ENCODE assay signal across 8 cellular contexts in genomic region chr6:152982768-152983636, GRCh38. TPM values are rescaled to one million over a fixed set of nuclear protein-coding genes. Genes with fewer than 3 reads are reported as not detected.
DNase-seq lines count a peak whose midpoint lies in the region; ATAC-seq and TF ChIP-seq lines count a peak whose summit lies in the region.

TSS of gene FBXO5 (minus strand) at chr6:152983041. CDS start at chr6:152982959, 82 bp downstream.

- peaks cover 37% of the 10 kb centered on the region for H3K4me1 Mint-ChIP-seq in T-helper 1 cell treated with Interleukin-12 subunit alpha and Interleukin-12 subunit beta and Interleukin-4 antibody, amounts not matched to agents 30 μg/mL and 1 μg/mL, for 36 hours (ENCODE audit: low read depth)

- H3K36me3 Mint-ChIP-seq in T-helper 1 cell treated with Interleukin-12 subunit alpha and Interleukin-12 subunit beta and Interleukin-4 antibody, amounts not matched to agents 30 μg/mL and 1 μg/mL, for 36 hours (ENCODE audit: low read depth) = peaks cover 27% of the 10 kb centered on the region

- H3K27me3 Mint-ChIP-seq in T-helper 1 cell treated with Interleukin-12 subunit alpha and Interleukin-12 subunit beta and Interleukin-4 antibody, amounts not matched to agents 30 μg/mL and 1 μg/mL, for 36 hours (ENCODE audit: low read depth) = no peaks in the 10 kb centered on the region

- intact Hi-C loops in left cardiac atrium (cut with DNase I) = loop anchor here in 1 of 2 donors (2.0 kb wide), 1 partner anchor 20 kb away; the partner anchor contains the start of gene MTRF1L
- intact Hi-C loops in posterior vena cava (cut with DNase I) = no loop called here

- H3K9me3 Mint-ChIP-seq in T-helper 1 cell treated with Interleukin-12 subunit alpha and Interleukin-12 subunit beta and Interleukin-4 antibody, amounts not matched to agents 30 μg/mL and 1 μg/mL, for 36 hours = no peaks in the 10 kb centered on the region

- TF ChIP-seq CTCF in GM13977 (IDR thresholded peaks at IDR 0.05; ENCODE audit: extremely low read depth, insufficient read depth, missing control alignments) = no peak

- peak within 1 kb of the TSS; percentile 100 for H3K27ac Mint-ChIP-seq in T-helper 1 cell treated with Interleukin-12 subunit alpha and Interleukin-12 subunit beta and Interleukin-4 antibody, amounts not matched to agents 30 μg/mL and 1 μg/mL, for 36 hours

- H3K4me3 Mint-ChIP-seq in T-helper 1 cell treated with Interleukin-12 subunit alpha and Interleukin-12 subunit beta and Interleukin-4 antibody, amounts not matched to agents 30 μg/mL and 1 μg/mL, for 36 hours = peak within 1 kb of the TSS; percentile 99

- in situ Hi-C loops in GM13977 (cut with MboI; ENCODE audit: low pct_unique_long_range_greater_than_20kb, low sequenced_read_pairs, unreplicated experiment) = no loop called here

- ATAC-seq in HG02884 (IDR thresholded peaks at IDR 0.05; ENCODE audit: unreplicated experiment) = peak; percentile 72
- ATAC-seq in left cardiac atrium = peak; percentile 97

- DNase-seq in GM13977 (ENCODE audit: low spot score) (peak; percentile 96), NCI-H1694 (lab: John Stamatoyannopoulos, UW) (peak; percentile 91), amniotic stem cell (lab: John Stamatoyannopoulos, UW) (peak; percentile 97), left cardiac atrium (peak; percentile 98), posterior vena cava (ENCODE audit: low spot score) (peak; percentile 99), ureter (ENCODE audit: low spot score) (peak; percentile 97)

RNA-seq across cellular contexts. Expression of gene FBXO5, which starts in this region (rescaled TPM):
- total RNA-seq in left cardiac atrium (1 to 10 TPM; 2.7 to 3.1 TPM), posterior vena cava (1 to 10 TPM; 3.5 to 4.6 TPM), ureter (5.3 TPM)

Comparison
In these comparisons a context has a peak if more than half of its experiments do, and no peak if none do; other contexts are left out.
1. Peak in every context shown above with its lines: DNase-seq and ATAC-seq.